Comparison of ENCODE assay signal across 9 cellular contexts in the genomic region with DNA sequence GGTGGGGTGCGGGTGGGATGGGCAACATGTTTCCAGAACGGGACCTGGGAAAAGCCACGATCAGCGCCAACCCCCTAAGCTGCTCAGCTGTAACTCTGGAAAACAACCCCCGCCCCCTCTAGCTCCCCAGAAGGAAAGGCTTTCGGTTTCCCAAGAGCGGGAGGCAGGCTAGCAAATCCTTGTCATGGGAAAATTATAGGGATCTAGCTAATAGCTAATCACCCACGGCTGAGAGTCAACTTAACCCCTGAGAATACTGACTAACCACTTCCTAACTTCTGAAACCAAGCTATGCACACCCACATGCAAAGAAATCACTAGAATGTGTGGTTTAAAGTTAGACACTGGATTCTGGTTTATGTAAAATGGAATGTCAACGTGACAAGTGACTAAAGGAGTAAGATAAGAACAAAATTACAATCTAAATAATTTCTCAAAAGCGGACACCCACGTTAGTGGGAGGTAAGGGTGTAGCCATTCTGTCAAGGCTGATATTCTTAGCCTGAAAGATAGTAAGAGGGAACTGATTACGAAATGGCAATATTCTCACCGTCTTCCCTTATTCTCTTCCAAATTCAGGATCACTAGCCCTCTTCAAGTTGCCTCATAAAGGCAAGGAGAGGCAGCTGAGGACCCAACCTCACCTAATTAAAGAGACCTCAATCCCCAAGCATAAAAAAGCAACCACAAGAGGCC. TPM values are rescaled to one million over a fixed set of nuclear protein-coding genes. Genes with fewer than 3 reads are reported as not detected.
DNase-seq lines count a peak whose midpoint lies in the region; ATAC-seq and TF ChIP-seq lines count a peak whose summit lies in the region.
"Had no signal": no experiment of that assay in that cellular context is flagged by ENCODE, and none has a peak within 500 bp of the region (broad histone marks: within the 10 kb centered on the region; RNA-seq: fewer than 3 reads in every experiment).

No MANE protein-coding gene starts in this region.

- H3K9ac ChIP-seq in mammary epithelial cell (ENCODE audit: insufficient read depth, low read length): no peak overlapping the region

- peak; percentile 61 for DNase-seq in HCEC 1CT
- no peak for DNase-seq in mammary epithelial cell
- no peak for DNase-seq in lung (ENCODE audit: low spot score)
- no peak for DNase-seq in upper lobe of right lung
- DNase-seq in T-cell: no peak
- no peak for DNase-seq in activated CD8-positive, alpha-beta memory T cell treated with anti-CD3 and anti-CD28 coated beads, Interleukin-2, amount 50 U/mL, for 48 hours
- no peak for DNase-seq in COLO829 (ENCODE audit: low spot score)
- DNase-seq: SW 1271 had no signal

- H3K4me3 ChIP-seq in mammary epithelial cell (replicated peaks in 1 of 3; ENCODE audit: insufficient read depth in 1 of 3, low read depth in 2 of 3, low read length in 3 of 3) (no peak overlapping the region), lung (no peak overlapping the region), upper lobe of right lung (peak overlapping the region; percentile 2)

- H3K4me1 ChIP-seq in mammary epithelial cell (ENCODE audit: insufficient read depth, low read length) (peaks cover 27% of the 10 kb centered on the region), lung (ENCODE audit: control insufficient read depth in 2 of 2, insufficient read depth in 2 of 2, low read length in 2 of 2) (peaks cover 16 to 26% of the 10 kb centered on the region in 2 donors), upper lobe of right lung (peaks cover 29% of the 10 kb centered on the region)

- H3K27ac Mint-ChIP-seq in T-cell: no peak overlapping the region
- H3K27ac Mint-ChIP-seq: stimulated activated naive CD8-positive, alpha-beta T cell treated with anti-CD3 and anti-CD28 coated beads, Interleukin-15, Interleukin-2, amounts not matched to agents 100 ng/mL and 50 ng/mL, for 24 hours had no signal

- in situ Hi-C loops in mammary epithelial cell (cut with MboI; ENCODE audit: low sequenced_read_pairs in 2 of 2): loop anchor here in 1 of 2 donors (25.0 kb wide), 2 partner anchors 559 to 884 kb away; no protein-coding TSS in a partner anchor

- TF ChIP-seq CTCF in mammary epithelial cell (conservative IDR thresholded peaks at IDR 0.05 in 1 of 2, IDR thresholded peaks at IDR 0.05 in 1 of 2; ENCODE audit: extremely low read depth in 1 of 2, insufficient read depth in 1 of 2, low read depth in 1 of 2, low read length in 2 of 2) (no peak), lung (IDR thresholded peaks at IDR 0.05; ENCODE audit: control extremely low read depth, extremely low read depth) (no peak), upper lobe of right lung (IDR thresholded peaks at IDR 0.05) (no peak)

- no peaks in the 10 kb centered on the region for H3K36me3 Mint-ChIP-seq in T-cell

- peaks cover 99% of the 10 kb centered on the region for H3K79me2 ChIP-seq in mammary epithelial cell (ENCODE audit: insufficient read depth, low read length)

- peaks cover 9 to 11% of the 10 kb centered on the region in 2 donors for H3K27me3 Mint-ChIP-seq in T-cell

- H3K36me3 ChIP-seq in mammary epithelial cell (ENCODE audit: insufficient read depth, low read length): peaks cover 70% of the 10 kb centered on the region
- peaks cover 11 to 39% of the 10 kb centered on the region in 2 donors for H3K36me3 ChIP-seq in lung (ENCODE audit: control insufficient read depth in 2 of 2, insufficient read depth in 2 of 2, low read length in 2 of 2)
- H3K36me3 ChIP-seq in upper lobe of right lung: peaks cover 69% of the 10 kb centered on the region

- no peak overlapping the region for H2AFZ ChIP-seq in mammary epithelial cell (ENCODE audit: low read depth, low read length)

- no peaks in the 10 kb centered on the region for H4K20me1 ChIP-seq in mammary epithelial cell (ENCODE audit: insufficient read depth, low read length)

- dilution Hi-C loops in mammary epithelial cell (cut with HindIII; ENCODE audit: low sequenced_read_pairs): no loop called here

- H3K4me1 Mint-ChIP-seq in T-cell: no peaks in the 10 kb centered on the region

- ATAC-seq in lung (ENCODE audit: insufficient read depth, low FRiP score): peak; percentile 27
- peak; percentile 30 for ATAC-seq in upper lobe of right lung
- ATAC-seq in T-cell (replicated peaks in 1 of 4): no peak

- intact Hi-C loops in mammary epithelial cell (cut with micrococcal nuclease) (loop anchor here (5.0 kb wide), 2 partner anchors 676 to 889 kb away; no protein-coding TSS in a partner anchor), upper lobe of right lung (cut with DNase I) (no loop called here)

- peak overlapping the region; percentile 47 for H3K27ac ChIP-seq in mammary epithelial cell (ENCODE audit: insufficient read depth, low read depth, low read length)
- H3K27ac ChIP-seq in lung (ENCODE audit: low read depth in 1 of 2, low read length in 1 of 2): peak overlapping the region; percentile 17 to 41
- H3K27ac ChIP-seq in upper lobe of right lung: peak overlapping the region; percentile 61

- 52% methylated on average over 7 of the region's 13 CpGs for WGBS in mammary epithelial cell (ENCODE audit: low coverage, missing lambda C conversion rate)
- WGBS in lung, 2 donors: 42 to 61% methylated on average over 13 of the region's 13 CpGs

- H3K9me3 Mint-ChIP-seq in T-cell: no peaks in the 10 kb centered on the region
- H3K9me3 Mint-ChIP-seq: stimulated activated naive CD8-positive, alpha-beta T cell treated with anti-CD3 and anti-CD28 coated beads, Interleukin-15, Interleukin-2, amounts not matched to agents 100 ng/mL and 50 ng/mL, for 24 hours had no signal

- no TSS peak for BruUV-seq in mammary epithelial cell (replicated peaks; lab: Mats Ljungman, UMichigan)

- no peak overlapping the region for H3K4me3 Mint-ChIP-seq in T-cell
- H3K4me3 Mint-ChIP-seq: stimulated activated naive CD8-positive, alpha-beta T cell treated with anti-CD3 and anti-CD28 coated beads, Interleukin-15, Interleukin-2, amounts not matched to agents 100 ng/mL and 50 ng/mL, for 24 hours had no signal

- H3K9me3 ChIP-seq in mammary epithelial cell (replicated peaks; ENCODE audit: insufficient read depth, low read length) (no peaks in the 10 kb centered on the region), lung (ENCODE audit: control insufficient read depth in 2 of 2, insufficient read depth in 1 of 2, low read length in 1 of 2) (no peaks in the 10 kb centered on the region), upper lobe of right lung (no peaks in the 10 kb centered on the region)

- POLR2A ChIA-PET in T-cell (lab: Charles Lee): no interaction called here

- H3K27me3 ChIP-seq in mammary epithelial cell (ENCODE audit: insufficient read depth, low read length) (no peaks in the 10 kb centered on the region), lung (ENCODE audit: control insufficient read depth, insufficient read depth) (no peaks in the 10 kb centered on the region), upper lobe of right lung (no peaks in the 10 kb centered on the region)

- H3K4me2 ChIP-seq in mammary epithelial cell (ENCODE audit: insufficient read depth, low read depth, low read length): no peak overlapping the region

- CTCF ChIA-PET in mammary epithelial cell (lab: Charles Lee; ENCODE audit: low non-redundant PET) (no interaction called here), T-cell (lab: Charles Lee) (no interaction called here)

RNA-seq across cellular contexts. Expression of a gene that starts 20.1 kb away (rescaled TPM):
- total RNA-seq in mammary epithelial cell (100 to 1,000 TPM; 244 to 283 TPM), lung (10 to 100 TPM; 61.4 to 70.3 TPM), upper lobe of right lung (51.6 TPM), T-cell (1 to 10 TPM in 1 of 5 donors, under 1 TPM in 4; 0.12 to 1.1 (median 0.56) TPM)
- polyA plus RNA-seq in mammary epithelial cell (54.7 TPM), lung (10 to 100 TPM; 11.9 to 32.3 TPM)
- polyA minus RNA-seq in mammary epithelial cell: 300 TPM

Comparison
In these comparisons a context has a peak if more than half of its experiments do, and no peak if none do; other contexts are left out.
1. ATAC-seq: peak in lung (single experiment) and upper lobe of right lung (single experiment); none in T-cell (0 of 4).
2. RNA of a gene that starts 20.1 kb away (total RNA-seq): 244 to 283 TPM in mammary epithelial cell, 61.4 to 70.3 TPM in lung and 51.6 TPM in upper lobe of right lung (single experiment); 0.12 to 1.1 TPM in T-cell; every median in the first group is over 10 times any median in the second.
3. Peak in every context shown above with its lines, with median percentiles within 50 percentile points of each other: H3K27ac ChIP-seq.